ENCODE assay signal across 10 cellular contexts in the genomic region with DNA sequence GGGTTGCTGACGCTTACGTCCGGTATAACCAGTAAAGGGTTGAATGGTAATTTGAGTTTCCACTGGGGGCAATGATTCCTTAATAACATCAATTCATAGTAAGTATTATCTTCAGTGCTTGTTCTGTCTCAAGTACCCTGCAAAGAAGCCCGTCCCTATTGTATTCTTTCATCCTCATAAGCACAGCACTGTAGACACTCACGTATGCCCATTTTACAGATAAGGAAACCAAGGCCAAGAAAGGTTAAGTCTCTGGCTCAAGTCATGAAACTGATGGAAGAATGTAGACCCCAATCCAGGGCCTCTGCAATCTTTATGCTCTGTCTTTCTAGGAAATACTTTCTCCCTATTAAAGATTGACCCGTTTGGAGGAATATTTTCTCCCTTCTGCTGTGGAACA.
"Had no signal": no experiment of that assay in that cellular context is flagged by ENCODE, and none has a peak within 500 bp of the region (broad histone marks: within the 10 kb centered on the region; RNA-seq: fewer than 3 reads in every experiment).

No MANE protein-coding gene starts in this region.

- H3K9ac ChIP-seq: GM23248 had no signal

- DNase-seq: GM23248, GOT3, H7, H9, HCEC 1CT had no signal

- ATAC-seq: GM23338, HCT116 had no signal

- H3K27ac ChIP-seq: GM23248 had no signal

- H3K4me2 ChIP-seq: GM23338 had no signal

- H3K4me1 ChIP-seq: HAP-1 had no signal

- H2AFZ ChIP-seq: GM23248, GM23338 had no signal

- H3K27ac Mint-ChIP-seq: GM23338, H9 had no signal

- H3K36me3 ChIP-seq: HAP-1 had no signal

- H3K9me3 ChIP-seq: HAP-1 had no signal

- H3K4me3 ChIP-seq: GM23248, GM23338, HAP-1 had no signal

- H3K9me3 Mint-ChIP-seq: GM23338, H9 had no signal

- FAIRE-seq: H1, H54 had no signal

- H3K4me3 Mint-ChIP-seq: GM23338, H9 had no signal
